8 cellular contexts compared by ENCODE assay signal in the genomic region with DNA sequence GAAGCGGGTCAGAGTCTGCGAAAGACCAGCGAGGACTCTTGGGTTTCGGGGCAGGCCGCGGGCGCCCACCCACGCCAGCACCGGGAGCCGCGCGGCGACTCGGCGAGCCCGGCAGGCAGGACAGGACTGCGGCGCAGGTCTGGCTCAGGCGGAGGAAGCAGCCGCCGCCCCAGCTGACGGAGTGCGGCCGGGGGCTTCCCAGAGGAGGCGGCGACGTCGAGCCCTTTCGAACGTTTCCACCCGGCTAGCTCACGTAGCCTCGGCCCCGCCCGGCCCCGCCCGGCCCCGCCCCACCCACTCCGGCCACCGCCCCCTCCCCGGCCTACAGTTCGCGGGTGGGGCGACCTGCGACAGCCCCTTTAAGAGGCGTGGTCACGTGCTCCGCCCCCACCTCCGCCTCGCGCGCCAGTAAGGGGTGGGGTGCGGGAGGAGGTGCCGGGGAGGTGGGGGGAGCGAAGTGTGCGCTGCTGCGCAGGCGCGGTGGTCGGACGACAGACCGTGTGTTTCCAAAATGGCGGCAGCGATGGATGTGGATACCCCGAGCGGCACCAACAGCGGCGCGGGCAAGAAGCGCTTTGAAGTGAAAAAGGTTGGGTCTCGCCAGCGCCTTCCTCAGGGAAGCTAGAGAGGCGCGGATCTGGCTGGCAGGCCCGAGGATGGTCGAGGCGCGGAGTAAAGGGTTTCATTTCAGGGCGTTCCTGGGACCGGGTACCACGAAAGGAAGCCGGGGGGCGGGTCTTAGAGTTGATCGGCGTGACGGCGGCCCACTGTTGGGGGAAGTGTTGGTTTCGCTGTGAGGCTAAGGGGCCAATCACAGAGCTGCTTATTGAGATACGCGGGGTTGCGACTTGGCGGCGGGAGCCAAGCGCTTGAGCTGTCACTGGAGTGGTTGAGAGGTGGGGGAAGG. TPM values are rescaled to one million over a fixed set of nuclear protein-coding genes. Genes with fewer than 3 reads are reported as not detected.
A peak's percentile ranks its signal among the peaks of the same experiment; 100 is the strongest.
DNase-seq lines count a peak whose midpoint lies in the region; ATAC-seq and TF ChIP-seq lines count a peak whose summit lies in the region.

Gene RBX1, plus strand, starts transcription at position 491 of the 907 bp plus-strand sequence. Its CDS starts 21 bp downstream, at position 512.

- CTCF ChIA-PET in CD8-positive, alpha-beta memory T cell (lab: Charles Lee) = interaction anchor here (0.7 to 1.6 kb wide), 7 partner anchors 28 to 350 kb away, joined by 3 to 10 read pairs (median 4); partner anchors contain the start of genes EP300 and ZC3H7B

- peak within 1 kb of the TSS; percentile 92 to 100 (median 98) for H3K4me3 Mint-ChIP-seq in CD8-positive, alpha-beta memory T cell
- H3K4me3 Mint-ChIP-seq in effector memory CD8-positive, alpha-beta T cell = peak within 1 kb of the TSS; percentile 94 to 98

- H3K36me3 Mint-ChIP-seq in CD8-positive, alpha-beta memory T cell = peaks cover 0 to 40% (median 3%) of the 10 kb centered on the region in 3 donors
- peaks cover 53% of the 10 kb centered on the region for H3K36me3 Mint-ChIP-seq in effector memory CD8-positive, alpha-beta T cell (ENCODE audit: insufficient read depth)

- H3K27ac ChIP-seq in CD8-positive, alpha-beta memory T cell (ENCODE audit: low read depth, low read length) = peak within 1 kb of the TSS; percentile 98

- DNase-seq in CD8-positive, alpha-beta memory T cell = peak; percentile 98 to 100 (median 99)
- DNase-seq in GM20000 (ENCODE audit: low spot score) (peak; percentile 96), HT-29 (ENCODE audit: low spot score) (peak; percentile 92), NOMO-1 (lab: John Stamatoyannopoulos, UW; ENCODE audit: unreplicated experiment in 2 of 2) (peak; percentile 98 to 99), medulla oblongata (ENCODE audit: extremely low spot score) (peak; percentile 98)
- DNase-seq in activated CD8-positive, alpha-beta memory T cell treated with anti-CD3 and anti-CD28 coated beads for 4 hours (ENCODE audit: low read depth in 2 of 2) = peak; percentile 97
- peak; percentile 98 to 99 (median 99) for DNase-seq in effector memory CD8-positive, alpha-beta T cell
- peak; percentile 98 for DNase-seq in stimulated activated CD8-positive, alpha-beta memory T cell treated with anti-CD3 and anti-CD28 coated beads, Interleukin-12 subunit alpha, Interleukin-12 subunit beta, amount 100 ng/mL, for 1 hour (ENCODE audit: low read depth)

- TF ChIP-seq CTCF in GM20000 (IDR thresholded peaks at IDR 0.05; ENCODE audit: extremely low read depth, missing control alignments) = no peak

- POLR2A ChIA-PET in CD8-positive, alpha-beta memory T cell (lab: Charles Lee) = interaction anchor here (0.6 to 3.5 kb wide), 14 partner anchors 22 to 569 kb away, joined by 3 to 78 read pairs (median 5); partner anchors contain the start of genes EP300, PHF5A, RANGAP1 and ST13

- H3K27me3 Mint-ChIP-seq in CD8-positive, alpha-beta memory T cell = peaks cover 0 to 6% of the 10 kb centered on the region in 2 donors
- H3K27me3 Mint-ChIP-seq in effector memory CD8-positive, alpha-beta T cell = no peaks in the 10 kb centered on the region

- H3K36me3 ChIP-seq in CD8-positive, alpha-beta memory T cell (ENCODE audit: insufficient read depth, low read length) = peaks cover 8% of the 10 kb centered on the region

- peaks cover 0 to 2% (median 0%) of the 10 kb centered on the region in 5 donors for H3K9me3 Mint-ChIP-seq in CD8-positive, alpha-beta memory T cell
- no peaks in the 10 kb centered on the region for H3K9me3 Mint-ChIP-seq in effector memory CD8-positive, alpha-beta T cell

- no peaks in the 10 kb centered on the region for H3K9me3 ChIP-seq in CD8-positive, alpha-beta memory T cell (ENCODE audit: low read length)

- peak within 1 kb of the TSS; percentile 93 to 100 (median 99) for H3K27ac Mint-ChIP-seq in CD8-positive, alpha-beta memory T cell
- peak within 1 kb of the TSS; percentile 97 to 99 for H3K27ac Mint-ChIP-seq in effector memory CD8-positive, alpha-beta T cell

- H3K27me3 ChIP-seq in CD8-positive, alpha-beta memory T cell (ENCODE audit: insufficient read depth, low read length, poor library complexity, severe bottlenecking) = no peaks in the 10 kb centered on the region

- H3K4me1 ChIP-seq in CD8-positive, alpha-beta memory T cell (ENCODE audit: insufficient read depth, low read length) = peaks cover 20% of the 10 kb centered on the region

- peak within 1 kb of the TSS; percentile 81 for H3K4me3 ChIP-seq in CD8-positive, alpha-beta memory T cell (ENCODE audit: low read length)

- peaks cover 31 to 48% (median 46%) of the 10 kb centered on the region in 3 donors for H3K4me1 Mint-ChIP-seq in CD8-positive, alpha-beta memory T cell
- H3K4me1 Mint-ChIP-seq in effector memory CD8-positive, alpha-beta T cell (ENCODE audit: low read depth in 2 of 2) = peaks cover 20 to 21% of the 10 kb centered on the region in 2 donors

- peak; percentile 77 for ATAC-seq in effector memory CD8-positive, alpha-beta T cell (replicated peaks)

RNA-seq across cellular contexts. Expression of gene RBX1, which starts in this region (rescaled TPM):
- 10 to 100 TPM; 88.3 to 88.8 TPM for total RNA-seq in CD8-positive, alpha-beta memory T cell
- polyA plus RNA-seq in CD8-positive, alpha-beta memory T cell = 147 TPM
- total RNA-seq in HT-29 (2014; rRNA removed; shearing (Covaris generic)) = 34.1 and 41.3 TPM in 2 replicates

Comparison
In these comparisons a context has a peak if more than half of its experiments do, and no peak if none do; other contexts are left out.
1. Peak in every context shown above with its lines: DNase-seq, ATAC-seq, H3K4me3 ChIP-seq and H3K27ac ChIP-seq.